Comparison of ENCODE assay signal across 8 cellular contexts in the genomic region with DNA sequence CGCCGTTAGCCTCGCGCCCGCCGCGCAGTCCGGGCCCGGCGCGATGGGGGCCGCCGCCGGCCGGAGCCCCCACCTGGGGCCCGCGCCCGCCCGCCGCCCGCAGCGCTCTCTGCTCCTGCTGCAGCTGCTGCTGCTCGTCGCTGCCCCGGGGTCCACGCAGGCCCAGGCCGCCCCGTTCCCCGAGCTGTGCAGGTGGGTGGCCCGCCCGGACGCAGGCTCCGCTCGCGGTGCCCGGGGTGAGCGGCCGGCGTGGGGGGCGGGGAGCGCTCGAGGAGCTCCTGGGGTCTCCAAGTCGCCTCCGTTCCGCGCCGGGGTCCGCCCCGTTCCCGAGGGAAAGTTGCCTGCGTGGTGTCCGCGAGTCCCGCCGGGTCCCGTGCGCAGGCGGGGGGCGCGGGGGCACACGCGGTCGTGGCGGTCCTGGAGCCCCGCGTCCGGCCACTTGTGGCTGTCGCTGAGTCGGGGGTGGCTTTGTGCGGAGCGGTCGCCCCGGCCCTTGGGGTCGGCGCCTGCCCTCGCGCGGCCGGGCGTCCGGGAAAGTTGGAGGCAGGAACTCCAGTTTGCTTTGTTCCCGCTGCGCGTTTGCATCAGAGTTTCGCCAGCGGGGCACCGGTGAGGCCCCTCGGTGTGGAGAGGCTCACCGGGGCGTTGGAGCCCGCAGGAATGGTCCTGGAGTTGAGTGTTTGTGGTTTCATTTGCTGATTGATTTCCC. TPM values are rescaled to one million over a fixed set of nuclear protein-coding genes. Genes with fewer than 3 reads are reported as not detected.
DNase-seq lines count a peak whose midpoint lies in the region; ATAC-seq and TF ChIP-seq lines count a peak whose summit lies in the region.

No MANE protein-coding gene starts in this region.

- DNase-seq in CD1c-positive myeloid dendritic cell (ENCODE audit: extremely low spot score): peak; percentile 40
- peak; percentile 59 for DNase-seq in activated B cell treated with CpG ODN at 0.5 μM for 24 hours
- DNase-seq in mucosa of descending colon: peak; percentile 46 to 78 (median 75)
- peak; percentile 56 for DNase-seq in ureter (ENCODE audit: low spot score)
- no peak for DNase-seq in superior temporal gyrus (ENCODE audit: extremely low spot score)

- no peaks in the 10 kb centered on the region for H3K9me3 ChIP-seq in ectodermal cell (ENCODE audit: control insufficient read depth, low read length)
- no peaks in the 10 kb centered on the region for H3K9me3 ChIP-seq in mucosa of descending colon

- H3K9me3 Mint-ChIP-seq in activated B cell treated with CpG ODN at 0.5 μM for 24 hours: no peaks in the 10 kb centered on the region

- no peaks in the 10 kb centered on the region for H3K36me3 ChIP-seq in ectodermal cell (ENCODE audit: control insufficient read depth, insufficient read depth, low read length)
- no peaks in the 10 kb centered on the region for H3K36me3 ChIP-seq in mucosa of descending colon (ENCODE audit: low read depth)

- peak overlapping the region; percentile 84 for H3K4me3 ChIP-seq in ectodermal cell (ENCODE audit: insufficient read depth, low read depth, low read length)
- peak overlapping the region; percentile 95 for H3K4me3 ChIP-seq in mucosa of descending colon

- TF ChIP-seq CTCF in activated B cell treated with CpG ODN at 0.5 μM for 24 hours (IDR thresholded peaks at IDR 0.05): no peak
- TF ChIP-seq CTCF in mucosa of descending colon (IDR thresholded peaks at IDR 0.05): no peak

- CTCF ChIA-PET in activated B cell treated with CpG ODN at 0.5 μM for 24 hours (lab: Charles Lee): interaction anchor here (1.1 kb wide), 1 partner anchor 9 kb away, joined by 3 read pairs; no protein-coding TSS in a partner anchor

- WGBS in ectodermal cell, 2 experiments: 0 to 1% methylated on average over 91 of the region's 91 CpGs

- H3K27ac ChIP-seq in ectodermal cell (ENCODE audit: insufficient read depth, low read depth, low read length, poor library complexity, severe bottlenecking): peak overlapping the region; percentile 86

- H3K36me3 Mint-ChIP-seq in activated B cell treated with CpG ODN at 0.5 μM for 24 hours (ENCODE audit: low read depth): peaks cover 4% of the 10 kb centered on the region

- peaks cover 5% of the 10 kb centered on the region for H3K4me1 ChIP-seq in ectodermal cell (ENCODE audit: control insufficient read depth, insufficient read depth, low read length)
- peaks cover 20% of the 10 kb centered on the region for H3K4me1 ChIP-seq in mucosa of descending colon (ENCODE audit: low read depth)

- H3K27me3 ChIP-seq in ectodermal cell (ENCODE audit: control insufficient read depth, insufficient read depth, low read length, poor library complexity, severe bottlenecking): peaks cover 20% of the 10 kb centered on the region

- intact Hi-C loops in activated B cell treated with CpG ODN at 0.5 μM for 24 hours (cut with micrococcal nuclease) (loop anchor here (2.0 to 10.0 kb wide), 3 partner anchors 21 to 1305 kb away; a partner anchor contains a TSS), mucosa of descending colon (cut with DNase I, micrococcal nuclease) (no loop called here)

- peak overlapping the region; percentile 88 for H3K4me3 Mint-ChIP-seq in activated B cell treated with CpG ODN at 0.5 μM for 24 hours

- H3K27me3 Mint-ChIP-seq in activated B cell treated with CpG ODN at 0.5 μM for 24 hours: no peaks in the 10 kb centered on the region

- H3K4me1 Mint-ChIP-seq in activated B cell treated with CpG ODN at 0.5 μM for 24 hours: peaks cover 43% of the 10 kb centered on the region

- peak; percentile 35 for ATAC-seq in GM19397 (IDR thresholded peaks at IDR 0.05; ENCODE audit: unreplicated experiment)
- peak; percentile 32 for ATAC-seq in HG03439 (IDR thresholded peaks at IDR 0.05; ENCODE audit: unreplicated experiment)
- peak; percentile 54 for ATAC-seq in activated B cell treated with CpG ODN at 0.5 μM for 24 hours (ENCODE audit: low read depth)
- ATAC-seq in mucosa of descending colon: peak; percentile 43

- no peak overlapping the region for H3K27ac Mint-ChIP-seq in activated B cell treated with CpG ODN at 0.5 μM for 24 hours

- POLR2A ChIA-PET in activated B cell treated with CpG ODN at 0.5 μM for 24 hours (lab: Charles Lee): interaction anchor here (0.8 to 5.2 kb wide), 5 partner anchors 11 to 180 kb away, joined by 3 to 69 read pairs (median 4); a partner anchor contains a TSS

RNA-seq across cellular contexts. Expression of a gene that starts 0.5 kb away (rescaled TPM):
- 69.6 and 79.5 TPM in 2 replicates for total RNA-seq in activated B cell treated with CpG ODN at 0.5 μM for 24 hours
- 47.9 TPM for polyA plus RNA-seq in ectodermal cell (2013, experiment 1 of 4)
- polyA plus RNA-seq in ectodermal cell (2013, experiment 2 of 4): 67.4 TPM
- polyA plus RNA-seq in ectodermal cell (2013, experiment 3 of 4): 36.6 TPM
- 43.1 TPM for polyA plus RNA-seq in ectodermal cell (2013, experiment 4 of 4)
- 100 to 1,000 TPM in 2 of 3 donors, 10 to 100 TPM in 1; 97.7 to 112 (median 101) TPM for total RNA-seq in mucosa of descending colon
- total RNA-seq in ureter: 87.3 TPM
